ENCODE assay signal across 30 cellular contexts in the genomic region with DNA sequence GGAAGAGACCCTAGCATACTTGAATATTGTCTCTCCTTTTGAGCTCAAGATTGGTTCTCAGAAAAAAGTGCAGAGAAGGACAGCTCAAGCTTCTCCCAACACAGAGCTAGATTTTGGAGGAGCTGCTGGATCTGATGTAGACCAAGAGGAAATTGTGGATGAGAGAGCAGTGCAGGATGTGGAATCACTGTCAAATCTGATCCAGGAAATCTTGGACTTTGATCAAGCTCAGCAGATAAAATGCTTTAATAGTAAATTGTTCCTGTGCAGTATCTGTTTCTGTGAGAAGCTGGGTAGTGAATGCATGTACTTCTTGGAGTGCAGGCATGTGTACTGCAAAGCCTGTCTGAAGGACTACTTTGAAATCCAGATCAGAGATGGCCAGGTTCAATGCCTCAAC.
"Had no signal": no experiment of that assay in that cellular context is flagged by ENCODE, and none has a peak within 500 bp of the region (broad histone marks: within the 10 kb centered on the region; RNA-seq: fewer than 3 reads in every experiment).

No MANE protein-coding gene starts in this region.

- H3K27me3 ChIP-seq: adrenal gland, body of pancreas, colonic mucosa, esophagus squamous epithelium, gastroesophageal sphincter had no signal

- H3K9me3 ChIP-seq: adrenal gland, body of pancreas, colonic mucosa, esophagus squamous epithelium, gastroesophageal sphincter had no signal

- H3K27ac Mint-ChIP-seq: activated CD4-positive, alpha-beta memory T cell treated with anti-CD3 and anti-CD28 coated beads, Interleukin-2, amount 10 ng/mL, durations not matched to agents 7 days and 5 days; activated naive CD4-positive, alpha-beta T cell treated with anti-CD3 and anti-CD28 coated beads, Interleukin-2, amount 10 ng/mL, durations not matched to agents 7 days and 5 days; activated naive CD8-positive, alpha-beta T cell; activated T-cell treated with anti-CD3 and anti-CD28 coated beads, Interleukin-2, amount 50 U/mL, for 24 hours; activated T-cell treated with anti-CD3 and anti-CD28 coated beads, Interleukin-2, amount 50 U/mL, for 72 hours; T-helper 17 cell; T-helper 2 cell treated with Interferon-gamma antibody and Interleukin-4, amounts not matched to agents 5 μg/mL and 100 μg/mL, for 36 hours had no signal

- H3K27me3 Mint-ChIP-seq: activated CD4-positive, alpha-beta memory T cell treated with anti-CD3 and anti-CD28 coated beads, Interleukin-2, amount 10 ng/mL, durations not matched to agents 7 days and 5 days; activated CD4-positive, alpha-beta T cell treated with anti-CD3 and anti-CD28 coated beads, Interleukin-2, amount 10 ng/mL, durations not matched to agents 7 days and 5 days; activated naive CD4-positive, alpha-beta T cell treated with anti-CD3 and anti-CD28 coated beads, Interleukin-2, amount 10 ng/mL, durations not matched to agents 7 days and 5 days; activated naive CD8-positive, alpha-beta T cell; activated T-cell treated with anti-CD3 and anti-CD28 coated beads, Interleukin-2, amount 50 U/mL, for 24 hours; T-helper 17 cell had no signal

- H3K4me3 ChIP-seq: adrenal gland, body of pancreas, colonic mucosa, esophagus squamous epithelium, gastroesophageal sphincter had no signal

- H3K27ac ChIP-seq: adrenal gland, body of pancreas, colonic mucosa, epithelial cell of prostate, esophagus squamous epithelium had no signal

- H3K4me1 ChIP-seq: body of pancreas, colonic mucosa had no signal

- H3K9me3 Mint-ChIP-seq: activated CD4-positive, alpha-beta memory T cell treated with anti-CD3 and anti-CD28 coated beads, Interleukin-2, amount 10 ng/mL, durations not matched to agents 7 days and 5 days; activated CD4-positive, alpha-beta T cell treated with anti-CD3 and anti-CD28 coated beads, Interleukin-2, amount 10 ng/mL, durations not matched to agents 7 days and 5 days; activated naive CD4-positive, alpha-beta T cell treated with anti-CD3 and anti-CD28 coated beads, Interleukin-2, amount 10 ng/mL, durations not matched to agents 7 days and 5 days; activated T-cell treated with anti-CD3 and anti-CD28 coated beads, Interleukin-2, amount 50 U/mL, for 24 hours; activated T-cell treated with anti-CD3 and anti-CD28 coated beads, Interleukin-2, amount 50 U/mL, for 72 hours; T-helper 2 cell treated with Interferon-gamma antibody and Interleukin-4, amounts not matched to agents 5 μg/mL and 100 μg/mL, for 36 hours had no signal

- H3K4me3 Mint-ChIP-seq: activated CD4-positive, alpha-beta memory T cell treated with anti-CD3 and anti-CD28 coated beads, Interleukin-2, amount 10 ng/mL, durations not matched to agents 7 days and 5 days; activated CD4-positive, alpha-beta T cell treated with anti-CD3 and anti-CD28 coated beads, Interleukin-2, amount 10 ng/mL, durations not matched to agents 7 days and 5 days; activated naive CD4-positive, alpha-beta T cell treated with anti-CD3 and anti-CD28 coated beads, Interleukin-2, amount 10 ng/mL, durations not matched to agents 7 days and 5 days; activated naive CD8-positive, alpha-beta T cell; activated T-cell treated with anti-CD3 and anti-CD28 coated beads, Interleukin-2, amount 50 U/mL, for 24 hours; activated T-cell treated with anti-CD3 and anti-CD28 coated beads, Interleukin-2, amount 50 U/mL, for 72 hours; T-helper 17 cell; T-helper 2 cell treated with Interferon-gamma antibody and Interleukin-4, amounts not matched to agents 5 μg/mL and 100 μg/mL, for 36 hours had no signal

- DNase-seq: activated CD4-positive, alpha-beta memory T cell treated with anti-CD3 and anti-CD28 coated beads, Interleukin-2, amount 10 ng/mL, durations not matched to agents 7 days and 5 days; activated CD4-positive, alpha-beta T cell treated with anti-CD3 and anti-CD28 coated beads for 1 hour; activated CD4-positive, alpha-beta T cell treated with anti-CD3 and anti-CD28 coated beads for 4 hours; activated CD4-positive, alpha-beta T cell treated with anti-CD3 and anti-CD28 coated beads, Interleukin-2, amount 10 ng/mL, durations not matched to agents 7 days and 5 days; activated CD4-positive, alpha-beta T cell treated with anti-CD3 and anti-CD28 coated beads, Interleukin-2, amount 50 U/mL, for 4 hours; activated CD8-positive, alpha-beta memory T cell treated with anti-CD3 and anti-CD28 coated beads, Interleukin-2, amount 50 U/mL, for 48 hours; activated gamma-delta T cell; activated naive CD4-positive, alpha-beta T cell; activated naive CD4-positive, alpha-beta T cell treated with anti-CD3 and anti-CD28 coated beads, Interleukin-2, amount 10 ng/mL, durations not matched to agents 7 days and 5 days; activated T-cell treated with anti-CD3 and anti-CD28 coated beads for 4 hours; activated T-cell treated with anti-CD3 and anti-CD28 coated beads, Interleukin-2, amount 50 U/mL, for 24 hours; activated T-cell treated with anti-CD3 and anti-CD28 coated beads, Interleukin-2, amount 50 U/mL, for 72 hours; adrenal gland; amygdala; aorta; body of pancreas; central memory CD4-positive, alpha-beta T cell; cerebellar nuclear complex; colonic mucosa; effector CD8-positive, alpha-beta T cell; esophagus squamous epithelium; foreskin melanocyte; T-helper 1 cell; T-helper 17 cell; T1000 had no signal

- ATAC-seq: activated T-cell treated with anti-CD3 and anti-CD28 coated beads, Interleukin-2, amount 50 U/mL, for 72 hours; body of pancreas; gastroesophageal sphincter; T-helper 17 cell had no signal

- FAIRE-seq: endometrium had no signal
